Comparison of ENCODE assay signal across 1 cellular context in genomic region chr13:48292650-48293049, GRCh38.
TF ChIP-seq lines count a peak whose summit lies in the region.

No MANE protein-coding gene starts in this region.

TF ChIP-seq in HepG2, 621 proteins besides CTCF, POLR2A, EP300 and RAD21 (continued from another document):
- TF ChIP-seq ZMAT3 (CRISPR knock-in tag; conservative IDR thresholded peaks at IDR 0.05) (no peak), RFX5 (IDR thresholded peaks at IDR 0.05; ENCODE audit: low read depth, low read length) (no peak), FOXO1 (CRISPR knock-in tag; IDR thresholded peaks at IDR 0.05) (no peak), SATB2 (CRISPR knock-in tag; IDR thresholded peaks at IDR 0.05) (no peak), ZBTB39 (CRISPR knock-in tag; IDR thresholded peaks at IDR 0.05) (peak; percentile 56; the same call in 1 of the 2 replicates), MYPOP (CRISPR knock-in tag; IDR thresholded peaks at IDR 0.05) (no peak)
TF ChIP-seq in HepG2: peak in this region for 37.
